17 cellular contexts compared by ENCODE assay signal in genomic region chr1:164256456-164256855, GRCh38.
DNase-seq lines count a peak whose midpoint lies in the region; ATAC-seq and TF ChIP-seq lines count a peak whose summit lies in the region.
"Had no signal": no experiment of that assay in that cellular context is flagged by ENCODE, and none has a peak within 500 bp of the region (broad histone marks: within the 10 kb centered on the region; RNA-seq: fewer than 3 reads in every experiment).

No MANE protein-coding gene starts in this region.

- CTCF ChIA-PET in PC-9 (lab: Charles Lee) = no interaction called here

- H3K36me3 ChIP-seq in PC-9 (ENCODE audit: low read depth) = no peaks in the 10 kb centered on the region
- H3K36me3 ChIP-seq: BLaER1, HAP-1 had no signal

- H3K79me2 ChIP-seq in PC-9 (ENCODE audit: low read depth) = no peaks in the 10 kb centered on the region

- no peaks in the 10 kb centered on the region for H4K20me1 ChIP-seq in PC-9 (ENCODE audit: insufficient read depth)
- H4K20me1 ChIP-seq: BLaER1 had no signal

- BruUV-seq in PC-9 (replicated peaks; lab: Mats Ljungman, UMichigan) = no TSS peak

- H3K27ac ChIP-seq in PC-9 = no peak overlapping the region
- H3K27ac ChIP-seq: BLaER1, GM23248 had no signal

- intact Hi-C loops in PC-9 (cut with micrococcal nuclease; ENCODE audit: unreplicated experiment) = no loop called here
- intact Hi-C loops in posterior vena cava (cut with DNase I) = no loop called here

- no peak overlapping the region for H3K4me3 ChIP-seq in PC-9
- H3K4me3 ChIP-seq: BLaER1, GM12878, GM23248, HAP-1 had no signal

- 0 out of 2 replicates have a peak overlapping the region, but pooled peaks have one; percentile 22 for H2AFZ ChIP-seq in PC-9
- H2AFZ ChIP-seq: GM23248 had no signal

- DNase-seq in DMS53 treated with DMSO at 0.1 percent for 48 hours (lab: John Stamatoyannopoulos, UW; ENCODE audit: unreplicated experiment) (peak; percentile 8), PC-9 (no peak), posterior vena cava (ENCODE audit: low spot score) (no peak)
- no peak for DNase-seq in activated effector memory CD4-positive, alpha-beta T cell treated with Interleukin-2 at 50 U/mL for 16 hours
- DNase-seq: 8988T; CD4-positive, alpha-beta memory T cell; DMS153; DND-41; EL; GM23248 had no signal

- ATAC-seq in esophagus mucosa (peak; percentile 55), HG03095 (IDR thresholded peaks at IDR 0.05; ENCODE audit: unreplicated experiment) (no peak), GM19324 (IDR thresholded peaks at IDR 0.05; ENCODE audit: low FRiP score, unreplicated experiment) (no peak)
- ATAC-seq: GM12878, HepG2 had no signal

- H3K9me2 ChIP-seq in PC-9 (ENCODE audit: insufficient read depth) = no peaks in the 10 kb centered on the region

- TF ChIP-seq CTCF in PC-9 (conservative IDR thresholded peaks at IDR 0.05) = no peak

- H3F3A ChIP-seq in PC-9 (ENCODE audit: insufficient read depth, low read depth) = peaks cover 5% of the 10 kb centered on the region; the same call in 1 of the 2 replicates

- POLR2A ChIA-PET in PC-9 (lab: Charles Lee; ENCODE audit: unreplicated experiment) = no interaction called here

- no peak overlapping the region for H3K4me2 ChIP-seq in PC-9
- H3K4me2 ChIP-seq: BLaER1 had no signal

- no peaks in the 10 kb centered on the region for H3K27me3 ChIP-seq in PC-9 (ENCODE audit: insufficient read depth, low read depth)
- H3K27me3 ChIP-seq: BLaER1 had no signal

- H3K9me3 ChIP-seq in PC-9 (ENCODE audit: insufficient read depth, low read depth) = peaks cover 4% of the 10 kb centered on the region; the same call in 1 of the 2 replicates
- H3K9me3 ChIP-seq: BLaER1, HAP-1 had no signal

- peaks cover 13% of the 10 kb centered on the region for H3K4me1 ChIP-seq in PC-9 (replicated peaks; ENCODE audit: insufficient read depth)
- H3K4me1 ChIP-seq: BLaER1, HAP-1 had no signal
